In the genomic region with DNA sequence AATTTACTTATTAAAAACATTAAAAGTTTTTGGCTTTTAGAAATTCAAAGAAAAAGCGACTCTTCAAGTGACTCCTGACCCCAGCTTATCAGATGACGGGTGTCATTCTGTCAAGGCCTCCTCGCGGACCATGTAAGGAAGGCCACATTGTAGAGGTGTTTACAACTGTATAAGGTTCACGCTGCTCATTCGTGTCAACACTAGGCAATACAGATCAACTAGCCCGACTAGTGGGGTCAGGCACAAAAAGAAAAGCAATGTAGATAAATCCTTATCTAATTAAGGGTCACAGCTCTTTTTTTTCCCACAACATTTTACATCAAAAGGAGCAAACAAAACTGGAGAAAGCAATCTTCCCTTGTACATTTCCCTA, we compare ENCODE assay signal across 26 cellular contexts.
"Had no signal": no experiment of that assay in that cellular context is flagged by ENCODE, and none has a peak within 500 bp of the region (broad histone marks: within the 10 kb centered on the region; RNA-seq: fewer than 3 reads in every experiment).

No MANE protein-coding gene starts in this region.

- H3K9me3 ChIP-seq: esophagus squamous epithelium, gastroesophageal sphincter, left ventricle myocardium inferior, lower lobe of right lung, neutrophil, suprapubic skin, thyroid gland, upper lobe of left lung, uterus had no signal

- H3K27ac Mint-ChIP-seq: dendritic cell treated with granulocyte-macrophage colony-stimulating factor and Interleukin-4, amounts not matched to agents 40 ng/mL and 50 ng/mL, for 4 days; effector memory CD8-positive, alpha-beta T cell; immature natural killer cell; memory B cell; natural killer cell treated with Interleukin-12 subunit alpha and Interleukin-12 subunit beta and Interleukin-15 and Interleukin-18, amount 100 ng/mL, for 72 hours; stimulated activated effector memory CD8-positive, alpha-beta T cell treated with anti-CD3 and anti-CD28 coated beads, Interleukin-12 subunit alpha, Interleukin-12 subunit beta, amount 100 ng/mL, for 72 hours had no signal

- H3K4me1 Mint-ChIP-seq: immature natural killer cell; memory B cell; stimulated activated effector memory CD8-positive, alpha-beta T cell treated with anti-CD3 and anti-CD28 coated beads, Interleukin-12 subunit alpha, Interleukin-12 subunit beta, amount 100 ng/mL, for 72 hours had no signal

- H3K27me3 ChIP-seq: esophagus squamous epithelium, gastroesophageal sphincter, neutrophil, suprapubic skin, thyroid gland, upper lobe of left lung, uterus had no signal

- DNase-seq: effector memory CD8-positive, alpha-beta T cell; esophagus squamous epithelium; glutamatergic neuron; immature natural killer cell; kidney; left cardiac atrium; left ventricle myocardium inferior; lower lobe of right lung; midbrain; posterior cingulate gyrus; small intestine; stimulated activated CD4-positive, alpha-beta T cell treated with anti-CD3 and anti-CD28 coated beads, Interleukin-4, amount 100 ng/mL, for 1 hour; stimulated activated CD8-positive, alpha-beta memory T cell treated with anti-CD3 and anti-CD28 coated beads, Interleukin-4, amount 100 ng/mL, for 48 hours; stimulated activated naive CD8-positive, alpha-beta T cell treated with anti-CD3 and anti-CD28 coated beads, Interleukin-15, Interleukin-2, amounts not matched to agents 100 U/mL and 50 U/mL, for 24 hours; thyroid gland; upper lobe of left lung; uterus had no signal

- H3K4me3 Mint-ChIP-seq: dendritic cell treated with granulocyte-macrophage colony-stimulating factor and Interleukin-4, amounts not matched to agents 40 ng/mL and 50 ng/mL, for 4 days; effector memory CD8-positive, alpha-beta T cell; immature natural killer cell; memory B cell; natural killer cell treated with Interleukin-12 subunit alpha and Interleukin-12 subunit beta and Interleukin-15 and Interleukin-18, amount 100 ng/mL, for 72 hours; stimulated activated effector memory CD8-positive, alpha-beta T cell treated with anti-CD3 and anti-CD28 coated beads, Interleukin-12 subunit alpha, Interleukin-12 subunit beta, amount 100 ng/mL, for 72 hours had no signal

- ATAC-seq: effector memory CD8-positive, alpha-beta T cell; gastroesophageal sphincter; left cardiac atrium; lower lobe of right lung; natural killer cell treated with Interleukin-12 subunit alpha and Interleukin-12 subunit beta and Interleukin-15 and Interleukin-18, amount 100 ng/mL, for 72 hours; stimulated activated effector memory CD8-positive, alpha-beta T cell treated with anti-CD3 and anti-CD28 coated beads, Interleukin-12 subunit alpha, Interleukin-12 subunit beta, amount 100 ng/mL, for 72 hours; stimulated activated naive CD8-positive, alpha-beta T cell treated with anti-CD3 and anti-CD28 coated beads, Interleukin-15, Interleukin-2, amounts not matched to agents 100 U/mL and 50 U/mL, for 24 hours had no signal

- H3K36me3 ChIP-seq: esophagus squamous epithelium, gastroesophageal sphincter, left ventricle myocardium inferior, lower lobe of right lung, neutrophil, suprapubic skin, thyroid gland, upper lobe of left lung, uterus had no signal

- FAIRE-seq: colon, kidney, small intestine had no signal

- H3K27me3 Mint-ChIP-seq: dendritic cell treated with granulocyte-macrophage colony-stimulating factor and Interleukin-4, amounts not matched to agents 40 ng/mL and 50 ng/mL, for 4 days; memory B cell had no signal

- H3K4me3 ChIP-seq: esophagus squamous epithelium, gastroesophageal sphincter, left ventricle myocardium inferior, lower lobe of right lung, suprapubic skin, thyroid gland, upper lobe of left lung, uterus had no signal

- H3K9me3 Mint-ChIP-seq: immature natural killer cell; natural killer cell treated with Interleukin-12 subunit alpha and Interleukin-12 subunit beta and Interleukin-15 and Interleukin-18, amount 100 ng/mL, for 72 hours had no signal

- H3K4me1 ChIP-seq: esophagus squamous epithelium, gastroesophageal sphincter, left ventricle myocardium inferior, lower lobe of right lung, suprapubic skin, thyroid gland, upper lobe of left lung had no signal

- H3K27ac ChIP-seq: epithelial cell of prostate, esophagus squamous epithelium, gastroesophageal sphincter, left ventricle myocardium inferior, lower lobe of right lung, neutrophil, suprapubic skin, thyroid gland, upper lobe of left lung had no signal

- H3K36me3 Mint-ChIP-seq: immature natural killer cell; natural killer cell treated with Interleukin-12 subunit alpha and Interleukin-12 subunit beta and Interleukin-15 and Interleukin-18, amount 100 ng/mL, for 72 hours; stimulated activated effector memory CD8-positive, alpha-beta T cell treated with anti-CD3 and anti-CD28 coated beads, Interleukin-12 subunit alpha, Interleukin-12 subunit beta, amount 100 ng/mL, for 72 hours had no signal
